19 cellular contexts compared by ENCODE assay signal in genomic region chr19:58578430-58578925, GRCh38. TPM values are rescaled to one million over a fixed set of nuclear protein-coding genes. Genes with fewer than 3 reads are reported as not detected.
A peak's percentile ranks its signal among the peaks of the same experiment; 100 is the strongest.
DNase-seq lines count a peak whose midpoint lies in the region; ATAC-seq, FAIRE-seq and TF ChIP-seq lines count a peak whose summit lies in the region.
"Had no signal": no experiment of that assay in that cellular context is flagged by ENCODE, and none has a peak within 500 bp of the region (broad histone marks: within the 10 kb centered on the region; RNA-seq: fewer than 3 reads in every experiment).

No MANE protein-coding gene starts in this region.

- peak; percentile 57 for DNase-seq in activated CD4-positive, alpha-beta T cell treated with anti-CD3 and anti-CD28 coated beads, Interleukin-2, amount 10 ng/mL, durations not matched to agents 24 days and 14 days
- DNase-seq in activated CD4-positive, alpha-beta T cell treated with anti-CD3 and anti-CD28 coated beads, Interleukin-2, amount 10 ng/mL, durations not matched to agents 7 days and 5 days, result no peak
- DNase-seq in GM12892 (ENCODE audit: insufficient read length) (no peak), SJCRH30 (no peak), HUDEP-2 (lab: John Stamatoyannopoulos, UW; ENCODE audit: unreplicated experiment in 76 of 76) (no peak)
- no peak for DNase-seq in natural killer cell treated with Interleukin-12 subunit alpha and Interleukin-12 subunit beta and Interleukin-15 and Interleukin-18, amount 100 ng/mL, for 72 hours (ENCODE audit: low spot score)
- DNase-seq: amygdala, HFFc6, NCI-H1092 treated with DMSO at 0.1 percent for 48 hours, NCI-H446, nucleus accumbens, SW 1271, thyroid gland had no signal

- CTCF ChIA-PET in activated CD4-positive, alpha-beta T cell treated with anti-CD3 and anti-CD28 coated beads, Interleukin-2, amount 10 ng/mL, durations not matched to agents 7 days and 5 days (lab: Charles Lee), result interaction anchor here (5.0 to 7.4 kb wide), 2 partner anchors 60 to 65 kb away, joined by 33 to 72 read pairs; partner anchors contain the start of gene ZBTB45

- peak; percentile 38 for FAIRE-seq in GM12892 (lab: Jason Lieb, UNC)
- FAIRE-seq: A549, HTR-8/SVneo had no signal

- H3K27ac Mint-ChIP-seq in activated CD4-positive, alpha-beta T cell treated with anti-CD3 and anti-CD28 coated beads, Interleukin-2, amount 10 ng/mL, durations not matched to agents 24 days and 14 days, result peak overlapping the region; percentile 62
- H3K27ac Mint-ChIP-seq in activated CD4-positive, alpha-beta T cell treated with anti-CD3 and anti-CD28 coated beads, Interleukin-2, amount 10 ng/mL, durations not matched to agents 7 days and 5 days, result no peak overlapping the region
- peak overlapping the region; percentile 90 for H3K27ac Mint-ChIP-seq in activated T-helper 17 cell treated with anti-CD3 and anti-CD28 coated beads, Interleukin-2, amount 50 U/mL, for 72 hours
- peak overlapping the region; percentile 12 to 22 for H3K27ac Mint-ChIP-seq in natural killer cell treated with Interleukin-12 subunit alpha and Interleukin-12 subunit beta and Interleukin-15 and Interleukin-18, amount 100 ng/mL, for 72 hours
- H3K27ac Mint-ChIP-seq: HFFc6 had no signal

- peak; percentile 50 for ATAC-seq in activated T-helper 17 cell treated with anti-CD3 and anti-CD28 coated beads, Interleukin-2, amount 50 U/mL, for 72 hours (replicated peaks)
- ATAC-seq in natural killer cell treated with Interleukin-12 subunit alpha and Interleukin-12 subunit beta and Interleukin-15 and Interleukin-18, amount 100 ng/mL, for 72 hours, result no peak
- no peak for ATAC-seq in GM19467 (IDR thresholded peaks at IDR 0.05; ENCODE audit: unreplicated experiment)
- ATAC-seq: A549 had no signal

- no peak overlapping the region for H3K27ac ChIP-seq in SJCRH30
- H3K27ac ChIP-seq: A549, skin epidermis, thyroid gland had no signal

- peaks cover 10% of the 10 kb centered on the region for H3K36me3 Mint-ChIP-seq in activated CD4-positive, alpha-beta T cell treated with anti-CD3 and anti-CD28 coated beads, Interleukin-2, amount 10 ng/mL, durations not matched to agents 24 days and 14 days (ENCODE audit: low read depth)
- H3K36me3 Mint-ChIP-seq in activated CD4-positive, alpha-beta T cell treated with anti-CD3 and anti-CD28 coated beads, Interleukin-2, amount 10 ng/mL, durations not matched to agents 7 days and 5 days (ENCODE audit: low read depth), result peaks cover 11% of the 10 kb centered on the region
- peaks cover 38% of the 10 kb centered on the region for H3K36me3 Mint-ChIP-seq in activated T-helper 17 cell treated with anti-CD3 and anti-CD28 coated beads, Interleukin-2, amount 50 U/mL, for 72 hours (ENCODE audit: low read depth)
- H3K36me3 Mint-ChIP-seq in natural killer cell treated with Interleukin-12 subunit alpha and Interleukin-12 subunit beta and Interleukin-15 and Interleukin-18, amount 100 ng/mL, for 72 hours, result peaks cover 11% of the 10 kb centered on the region

- no peak overlapping the region for H3K4me3 Mint-ChIP-seq in activated CD4-positive, alpha-beta T cell treated with anti-CD3 and anti-CD28 coated beads, Interleukin-2, amount 10 ng/mL, durations not matched to agents 24 days and 14 days
- no peak overlapping the region for H3K4me3 Mint-ChIP-seq in activated CD4-positive, alpha-beta T cell treated with anti-CD3 and anti-CD28 coated beads, Interleukin-2, amount 10 ng/mL, durations not matched to agents 7 days and 5 days
- peak overlapping the region; percentile 78 for H3K4me3 Mint-ChIP-seq in activated T-helper 17 cell treated with anti-CD3 and anti-CD28 coated beads, Interleukin-2, amount 50 U/mL, for 72 hours
- peak overlapping the region; percentile 1 for H3K4me3 Mint-ChIP-seq in natural killer cell treated with Interleukin-12 subunit alpha and Interleukin-12 subunit beta and Interleukin-15 and Interleukin-18, amount 100 ng/mL, for 72 hours
- H3K4me3 Mint-ChIP-seq: dendritic cell treated with granulocyte-macrophage colony-stimulating factor and Interleukin-4, amounts not matched to agents 40 ng/mL and 50 ng/mL, for 4 days; HFFc6 had no signal

- H3K9me3 ChIP-seq in SJCRH30 (replicated peaks), result no peaks in the 10 kb centered on the region
- H3K9me3 ChIP-seq: A549, thyroid gland had no signal

- no peaks in the 10 kb centered on the region for H3K36me3 ChIP-seq in SJCRH30

- TF ChIP-seq POLR2A in GM12892 (IDR thresholded peaks at IDR 0.05; ENCODE audit: low read depth, low read length), result no peak

- no peak overlapping the region for H3K4me3 ChIP-seq in SJCRH30
- H3K4me3 ChIP-seq: A549, skin epidermis, thyroid gland had no signal

- peaks cover 40% of the 10 kb centered on the region for H3K4me1 Mint-ChIP-seq in activated CD4-positive, alpha-beta T cell treated with anti-CD3 and anti-CD28 coated beads, Interleukin-2, amount 10 ng/mL, durations not matched to agents 24 days and 14 days
- H3K4me1 Mint-ChIP-seq in activated CD4-positive, alpha-beta T cell treated with anti-CD3 and anti-CD28 coated beads, Interleukin-2, amount 10 ng/mL, durations not matched to agents 7 days and 5 days, result peaks cover 41% of the 10 kb centered on the region
- H3K4me1 Mint-ChIP-seq in activated T-helper 17 cell treated with anti-CD3 and anti-CD28 coated beads, Interleukin-2, amount 50 U/mL, for 72 hours, result peaks cover 41% of the 10 kb centered on the region
- H3K4me1 Mint-ChIP-seq in natural killer cell treated with Interleukin-12 subunit alpha and Interleukin-12 subunit beta and Interleukin-15 and Interleukin-18, amount 100 ng/mL, for 72 hours (ENCODE audit: low read depth in 2 of 2), result peaks cover 29 to 30% of the 10 kb centered on the region in 2 donors

- 0 out of 2 replicates have a peak, but pooled peaks cover 3% of the 10 kb centered on the region for H3K4me1 ChIP-seq in SJCRH30

- intact Hi-C loops in activated CD4-positive, alpha-beta T cell treated with anti-CD3 and anti-CD28 coated beads, Interleukin-2, amount 10 ng/mL, durations not matched to agents 24 days and 14 days (cut with micrococcal nuclease), result no loop called here

- no peaks in the 10 kb centered on the region for H3K9me3 Mint-ChIP-seq in activated CD4-positive, alpha-beta T cell treated with anti-CD3 and anti-CD28 coated beads, Interleukin-2, amount 10 ng/mL, durations not matched to agents 24 days and 14 days
- no peaks in the 10 kb centered on the region for H3K9me3 Mint-ChIP-seq in activated CD4-positive, alpha-beta T cell treated with anti-CD3 and anti-CD28 coated beads, Interleukin-2, amount 10 ng/mL, durations not matched to agents 7 days and 5 days
- no peaks in the 10 kb centered on the region for H3K9me3 Mint-ChIP-seq in activated T-helper 17 cell treated with anti-CD3 and anti-CD28 coated beads, Interleukin-2, amount 50 U/mL, for 72 hours
- H3K9me3 Mint-ChIP-seq in natural killer cell treated with Interleukin-12 subunit alpha and Interleukin-12 subunit beta and Interleukin-15 and Interleukin-18, amount 100 ng/mL, for 72 hours, result peaks cover 3% of the 10 kb centered on the region
- H3K9me3 Mint-ChIP-seq: dendritic cell treated with granulocyte-macrophage colony-stimulating factor and Interleukin-4, amounts not matched to agents 40 ng/mL and 50 ng/mL, for 4 days; HFFc6 had no signal

- POLR2A ChIA-PET in activated CD4-positive, alpha-beta T cell treated with anti-CD3 and anti-CD28 coated beads, Interleukin-2, amount 10 ng/mL, durations not matched to agents 7 days and 5 days (lab: Charles Lee), result no interaction called here

- H3K27me3 ChIP-seq in SJCRH30, result no peaks in the 10 kb centered on the region
- H3K27me3 ChIP-seq: thyroid gland had no signal

- H3K27me3 Mint-ChIP-seq in activated CD4-positive, alpha-beta T cell treated with anti-CD3 and anti-CD28 coated beads, Interleukin-2, amount 10 ng/mL, durations not matched to agents 24 days and 14 days, result no peaks in the 10 kb centered on the region
- H3K27me3 Mint-ChIP-seq in activated CD4-positive, alpha-beta T cell treated with anti-CD3 and anti-CD28 coated beads, Interleukin-2, amount 10 ng/mL, durations not matched to agents 7 days and 5 days, result no peaks in the 10 kb centered on the region
- H3K27me3 Mint-ChIP-seq in activated T-helper 17 cell treated with anti-CD3 and anti-CD28 coated beads, Interleukin-2, amount 50 U/mL, for 72 hours, result no peaks in the 10 kb centered on the region
- no peaks in the 10 kb centered on the region for H3K27me3 Mint-ChIP-seq in natural killer cell treated with Interleukin-12 subunit alpha and Interleukin-12 subunit beta and Interleukin-15 and Interleukin-18, amount 100 ng/mL, for 72 hours
- H3K27me3 Mint-ChIP-seq: dendritic cell treated with granulocyte-macrophage colony-stimulating factor and Interleukin-4, amounts not matched to agents 40 ng/mL and 50 ng/mL, for 4 days had no signal

RNA-seq across cellular contexts. Expression of gene MZF1, which starts 5.3 kb away (rescaled TPM):
- total RNA-seq in activated CD4-positive, alpha-beta T cell treated with anti-CD3 and anti-CD28 coated beads, Interleukin-2, amount 10 ng/mL, durations not matched to agents 24 days and 14 days, result 21.6 and 23.7 TPM in 2 replicates
- 10 to 100 TPM; 28.6 to 33.1 TPM for total RNA-seq in activated CD4-positive, alpha-beta T cell treated with anti-CD3 and anti-CD28 coated beads, Interleukin-2, amount 10 ng/mL, durations not matched to agents 7 days and 5 days
- polyA plus RNA-seq in GM12892 (2012; ENCODE audit: missing spikeins), result 5.8 TPM
- total RNA-seq in activated T-helper 17 cell treated with anti-CD3 and anti-CD28 coated beads, Interleukin-2, amount 50 U/mL, for 72 hours, result 10 to 100 TPM; 26.6 to 57.9 TPM
- 10 to 100 TPM; 20.9 to 28.8 TPM for total RNA-seq in natural killer cell treated with Interleukin-12 subunit alpha and Interleukin-12 subunit beta and Interleukin-15 and Interleukin-18, amount 100 ng/mL, for 72 hours
- total RNA-seq in SJCRH30 (2014; rRNA removed; shearing (Covaris generic)), result 6.0 and 6.5 TPM in 2 replicates

RNA-seq across cellular contexts. Expression of gene UBE2M, which starts 20.1 kb away (rescaled TPM):
- 161 and 175 TPM in 2 replicates for total RNA-seq in activated CD4-positive, alpha-beta T cell treated with anti-CD3 and anti-CD28 coated beads, Interleukin-2, amount 10 ng/mL, durations not matched to agents 24 days and 14 days
- 10 to 100 TPM; 82.8 to 96.0 TPM for total RNA-seq in activated CD4-positive, alpha-beta T cell treated with anti-CD3 and anti-CD28 coated beads, Interleukin-2, amount 10 ng/mL, durations not matched to agents 7 days and 5 days
- polyA plus RNA-seq in GM12892 (2012; ENCODE audit: missing spikeins), result 70.4 TPM
- total RNA-seq in activated T-helper 17 cell treated with anti-CD3 and anti-CD28 coated beads, Interleukin-2, amount 50 U/mL, for 72 hours, result 100 to 1,000 TPM; 102 to 141 TPM
- total RNA-seq in natural killer cell treated with Interleukin-12 subunit alpha and Interleukin-12 subunit beta and Interleukin-15 and Interleukin-18, amount 100 ng/mL, for 72 hours, result 100 to 1,000 TPM; 161 to 183 TPM
- 62.8 and 72.0 TPM in 2 replicates for total RNA-seq in SJCRH30 (2014; rRNA removed; shearing (Covaris generic))

RNA-seq across cellular contexts. Expression of gene CHMP2A, which starts 23.6 kb away (rescaled TPM):
- 108 and 114 TPM in 2 replicates for total RNA-seq in activated CD4-positive, alpha-beta T cell treated with anti-CD3 and anti-CD28 coated beads, Interleukin-2, amount 10 ng/mL, durations not matched to agents 24 days and 14 days
- total RNA-seq in activated CD4-positive, alpha-beta T cell treated with anti-CD3 and anti-CD28 coated beads, Interleukin-2, amount 10 ng/mL, durations not matched to agents 7 days and 5 days, result 100 to 1,000 TPM; 128 to 137 TPM
- polyA plus RNA-seq in GM12892 (2012; ENCODE audit: missing spikeins), result 128 TPM
- total RNA-seq in activated T-helper 17 cell treated with anti-CD3 and anti-CD28 coated beads, Interleukin-2, amount 50 U/mL, for 72 hours, result 10 to 100 TPM; 79.0 to 95.8 TPM
- total RNA-seq in natural killer cell treated with Interleukin-12 subunit alpha and Interleukin-12 subunit beta and Interleukin-15 and Interleukin-18, amount 100 ng/mL, for 72 hours, result 10 to 100 TPM; 60.2 to 99.9 TPM
- 40.1 and 44.9 TPM in 2 replicates for total RNA-seq in SJCRH30 (2014; rRNA removed; shearing (Covaris generic))

RNA-seq across cellular contexts. Expression of gene TRIM28, which starts 34.6 kb away (rescaled TPM):
- total RNA-seq in activated CD4-positive, alpha-beta T cell treated with anti-CD3 and anti-CD28 coated beads, Interleukin-2, amount 10 ng/mL, durations not matched to agents 24 days and 14 days, result 689 and 698 TPM in 2 replicates
- 100 to 1,000 TPM; 457 to 560 TPM for total RNA-seq in activated CD4-positive, alpha-beta T cell treated with anti-CD3 and anti-CD28 coated beads, Interleukin-2, amount 10 ng/mL, durations not matched to agents 7 days and 5 days
- polyA plus RNA-seq in GM12892 (2012; ENCODE audit: missing spikeins), result 283 TPM
- total RNA-seq in activated T-helper 17 cell treated with anti-CD3 and anti-CD28 coated beads, Interleukin-2, amount 50 U/mL, for 72 hours, result 100 to 1,000 TPM; 336 to 455 TPM
- total RNA-seq in natural killer cell treated with Interleukin-12 subunit alpha and Interleukin-12 subunit beta and Interleukin-15 and Interleukin-18, amount 100 ng/mL, for 72 hours, result 100 to 1,000 TPM; 424 to 774 TPM
- total RNA-seq in SJCRH30 (2014; rRNA removed; shearing (Covaris generic)), result 586 and 615 TPM in 2 replicates

RNA-seq across cellular contexts. Expression of gene ZBTB45, which starts 58.9 kb away (rescaled TPM):
- 16.8 and 17.5 TPM in 2 replicates for total RNA-seq in activated CD4-positive, alpha-beta T cell treated with anti-CD3 and anti-CD28 coated beads, Interleukin-2, amount 10 ng/mL, durations not matched to agents 24 days and 14 days
- total RNA-seq in activated CD4-positive, alpha-beta T cell treated with anti-CD3 and anti-CD28 coated beads, Interleukin-2, amount 10 ng/mL, durations not matched to agents 7 days and 5 days, result 10 to 100 TPM; 17.9 to 19.9 TPM
- polyA plus RNA-seq in GM12892 (2012; ENCODE audit: missing spikeins), result 3.1 TPM
- total RNA-seq in activated T-helper 17 cell treated with anti-CD3 and anti-CD28 coated beads, Interleukin-2, amount 50 U/mL, for 72 hours, result 10 to 100 TPM; 11.0 to 14.3 TPM
- 10 to 100 TPM; 18.0 to 25.9 TPM for total RNA-seq in natural killer cell treated with Interleukin-12 subunit alpha and Interleukin-12 subunit beta and Interleukin-15 and Interleukin-18, amount 100 ng/mL, for 72 hours
- total RNA-seq in SJCRH30 (2014; rRNA removed; shearing (Covaris generic)), result 5.1 and 5.5 TPM in 2 replicates

Comparison
In these comparisons a context has a peak if more than half of its experiments do, and no peak if none do; other contexts are left out.
1. H3K4me3 Mint-ChIP-seq: peak in activated T-helper 17 cell treated with anti-CD3 and anti-CD28 coated beads, Interleukin-2, amount 50 U/mL, for 72 hours (single experiment) and natural killer cell treated with Interleukin-12 subunit alpha and Interleukin-12 subunit beta and Interleukin-15 and Interleukin-18, amount 100 ng/mL, for 72 hours (single experiment); none in activated CD4-positive, alpha-beta T cell treated with anti-CD3 and anti-CD28 coated beads, Interleukin-2, amount 10 ng/mL, durations not matched to agents 24 days and 14 days (single experiment) and activated CD4-positive, alpha-beta T cell treated with anti-CD3 and anti-CD28 coated beads, Interleukin-2, amount 10 ng/mL, durations not matched to agents 7 days and 5 days (single experiment).